In genomic region chr17:45895969-45896793, GRCh38 we compare ENCODE assay signal across 11 cellular contexts. TPM values are rescaled to one million over a fixed set of nuclear protein-coding genes. Genes with fewer than 3 reads are reported as not detected.
A peak's percentile ranks its signal among the peaks of the same experiment; 100 is the strongest.
DNase-seq lines count a peak whose midpoint lies in the region; TF ChIP-seq lines count a peak whose summit lies in the region.
"Had no signal": no experiment of that assay in that cellular context is flagged by ENCODE, and none has a peak within 500 bp of the region (broad histone marks: within the 10 kb centered on the region; RNA-seq: fewer than 3 reads in every experiment).

No MANE protein-coding gene starts in this region.

- 21% methylated on average over 54 of the region's 55 CpGs for WGBS in hepatocyte (ENCODE audit: low lambda C conversion rate, missing lambda C conversion rate)
- whole genome bisulfite sequencing in spleen, 5 donors, result 6 to 11% (median 9%) methylated on average over 45 to 55 of the region's 55 CpGs

- DNase-seq in NCI-H526 (lab: John Stamatoyannopoulos, UW) (peak; percentile 21 to 62), NCI-H526 treated with DMSO at 0.1 percent for 48 hours (lab: John Stamatoyannopoulos, UW) (no peak), SK-N-MC (ENCODE audit: low read depth, low spot score) (no peak), hepatocyte (ENCODE audit: low spot score) (no peak), spleen (no peak), NCI-H1694 (lab: John Stamatoyannopoulos, UW) (no peak), NCI-H187 treated with DMSO at 0.1 percent for 48 hours (lab: John Stamatoyannopoulos, UW) (no peak), GM13976 (ENCODE audit: low spot score) (no peak)
- DNase-seq: activated gamma-delta T cell had no signal

- no peaks in the 10 kb centered on the region for H4K20me1 ChIP-seq in hepatocyte (ENCODE audit: insufficient read depth, poor library complexity, severe bottlenecking)

- H3K79me2 ChIP-seq in hepatocyte, result no peaks in the 10 kb centered on the region

- peak overlapping the region; percentile 100 for H3K4me2 ChIP-seq in hepatocyte

- H3K4me1 ChIP-seq in hepatocyte (ENCODE audit: insufficient read depth) (no peaks in the 10 kb centered on the region), spleen (peaks cover 20 to 44% (median 34%) of the 10 kb centered on the region in 6 donors)

- peak overlapping the region; percentile 91 for H3K27ac ChIP-seq in SK-N-MC
- no peak overlapping the region for H3K27ac ChIP-seq in hepatocyte
- no peak overlapping the region for H3K27ac ChIP-seq in spleen

- intact Hi-C loops in spleen (cut with DNase I; ENCODE audit: low total_unique reads), result no loop called here

- H3K9me3 ChIP-seq in SK-N-MC (ENCODE audit: low read depth, low read length), result no peaks in the 10 kb centered on the region
- no peaks in the 10 kb centered on the region for H3K9me3 ChIP-seq in hepatocyte (ENCODE audit: low read depth)
- H3K9me3 ChIP-seq in spleen, result no peaks in the 10 kb centered on the region

- H3K9ac ChIP-seq in SK-N-MC (ENCODE audit: insufficient read length), result peak overlapping the region; percentile 96

- TF ChIP-seq CTCF in hepatocyte (IDR thresholded peaks at IDR 0.05; ENCODE audit: poor library complexity) (no peak), spleen (IDR thresholded peaks at IDR 0.05 in 8 of 11, conservative IDR thresholded peaks at IDR 0.05 in 3 of 11) (no peak), GM13976 (IDR thresholded peaks at IDR 0.05; ENCODE audit: borderline replicate concordance, control extremely low read depth, extremely low read depth, insufficient read depth, missing control alignments) (no peak)

- H3K36me3 ChIP-seq in SK-N-MC (ENCODE audit: insufficient read depth, low read length), result no peaks in the 10 kb centered on the region
- no peaks in the 10 kb centered on the region for H3K36me3 ChIP-seq in hepatocyte (replicated peaks; ENCODE audit: insufficient read depth, low read depth)
- no peaks in the 10 kb centered on the region for H3K36me3 ChIP-seq in spleen

- peaks cover 66% of the 10 kb centered on the region for H3K27me3 ChIP-seq in hepatocyte
- peaks cover 3 to 82% (median 45%) of the 10 kb centered on the region in 7 donors for H3K27me3 ChIP-seq in spleen (replicated peaks in 1 of 7)

- H2AFZ ChIP-seq in hepatocyte, result no peak overlapping the region

- TF ChIP-seq POLR2A in spleen (IDR thresholded peaks at IDR 0.05), result no peak

- in situ Hi-C loops in GM13976 (cut with MboI; ENCODE audit: low sequenced_read_pairs, unreplicated experiment), result no loop called here

- no peaks in the 10 kb centered on the region for H3K9me2 ChIP-seq in hepatocyte (replicated peaks; ENCODE audit: insufficient read depth)

- H3K4me3 ChIP-seq in SK-N-MC, result peak overlapping the region; percentile 98
- H3K4me3 ChIP-seq in hepatocyte, result no peak overlapping the region
- H3K4me3 ChIP-seq in spleen, result peak overlapping the region; percentile 31 to 95 (median 73)

RNA-seq across cellular contexts. Expression of gene MAPT, which starts 1.8 kb away (rescaled TPM):
- total RNA-seq in hepatocyte, result 0.24 and 0.37 TPM in 2 replicates
- polyA plus RNA-seq in hepatocyte, result 0.71 TPM in 1 of 2 replicates, not detected in the other
- total RNA-seq in spleen, result 1 to 10 TPM in 3 of 7 donors, under 1 TPM in 4; 0.32 to 1.6 (median 0.68) TPM
- under 1 TPM; 0.15 to 0.32 (median 0.20) TPM for polyA plus RNA-seq in spleen

RNA-seq across cellular contexts. Expression of gene SPPL2C, which starts 51.5 kb away (rescaled TPM):
- total RNA-seq in hepatocyte (not detected in 2 replicates), spleen (not detected)
- polyA plus RNA-seq in hepatocyte (not detected in 2 replicates), spleen (not detected)
- total RNA-seq: kidney epithelial cell had no signal
- polyA plus RNA-seq: BJ had no signal

Comparison
In these comparisons a context has a peak if more than half of its experiments do, and no peak if none do; other contexts are left out.
1. DNase-seq: peak in NCI-H526 (2 of 2); none in NCI-H526 treated with DMSO at 0.1 percent for 48 hours (single experiment), SK-N-MC (single experiment), hepatocyte (single experiment), spleen (single experiment), NCI-H1694 (single experiment), NCI-H187 treated with DMSO at 0.1 percent for 48 hours (single experiment) and GM13976 (single experiment).